In genomic region chr5:142618125-142618524, GRCh38 we compare ENCODE assay signal across 10 cellular contexts.
DNase-seq lines count a peak whose midpoint lies in the region; ATAC-seq and TF ChIP-seq lines count a peak whose summit lies in the region.
"Had no signal": no experiment of that assay in that cellular context is flagged by ENCODE, and none has a peak within 500 bp of the region (broad histone marks: within the 10 kb centered on the region; RNA-seq: fewer than 3 reads in every experiment).

No MANE protein-coding gene starts in this region.

- peak; percentile 63 for DNase-seq in stimulated activated CD4-positive, alpha-beta T cell treated with anti-CD3 and anti-CD28 coated beads, Interleukin-15, amount 100 ng/mL, for 24 hours
- no peak for DNase-seq in stimulated activated CD4-positive, alpha-beta T cell treated with anti-CD3 and anti-CD28 coated beads, Interleukin-12 subunit alpha, Interleukin-12 subunit beta, amount 100 ng/mL, for 4 hours
- peak; percentile 60 for DNase-seq in fibroblast of peridontal ligament (ENCODE audit: extremely low read depth)
- no peak for DNase-seq in NCI-H524 treated with DMSO at 0.1 percent for 48 hours (lab: John Stamatoyannopoulos, UW)
- DNase-seq in NCI-H2081 treated with DMSO at 0.1 percent for 48 hours (lab: John Stamatoyannopoulos, UW) = no peak
- DNase-seq in DMS114 treated with DMSO at 0.1 percent for 48 hours (lab: John Stamatoyannopoulos, UW; ENCODE audit: unreplicated experiment) = no peak
- no peak for DNase-seq in NCI-H748 treated with DMSO at 0.1 percent for 48 hours (lab: John Stamatoyannopoulos, UW)
- DNase-seq: Calu3, NCI-H1417 treated with DMSO at 0.1 percent for 48 hours had no signal

- peak; percentile 13; the same call in 1 of the 3 replicates for ATAC-seq in SK-N-SH treated with all-trans-retinoic acid at 6 μM for 48 hours

TF ChIP-seq in SK-N-SH treated with all-trans-retinoic acid at 6 μM for 48 hours, 23 proteins besides CTCF, POLR2A, EP300 and RAD21:
- TF ChIP-seq PATZ1 (CRISPR knock-in tag; IDR thresholded peaks at IDR 0.05; ENCODE audit: borderline replicate concordance) (no peak), ZNF565 (CRISPR knock-in tag; conservative IDR thresholded peaks at IDR 0.05; ENCODE audit: low read depth) (no peak), ESRRG (CRISPR knock-in tag; IDR thresholded peaks at IDR 0.05) (no peak), ZC3H10 (CRISPR knock-in tag; IDR thresholded peaks at IDR 0.05) (no peak), PPARA (CRISPR knock-in tag; IDR thresholded peaks at IDR 0.05; ENCODE audit: borderline replicate concordance) (no peak), TCF4 (CRISPR knock-in tag; IDR thresholded peaks at IDR 0.05; ENCODE audit: borderline replicate concordance) (no peak), ARNTL (CRISPR knock-in tag; IDR thresholded peaks at IDR 0.05; ENCODE audit: borderline replicate concordance, low read depth) (no peak), TSHZ2 (CRISPR knock-in tag; IDR thresholded peaks at IDR 0.05) (no peak), ZFP3 (CRISPR knock-in tag; IDR thresholded peaks at IDR 0.05) (no peak), CSDC2 (CRISPR knock-in tag; IDR thresholded peaks at IDR 0.05) (no peak), TOX (CRISPR knock-in tag; IDR thresholded peaks at IDR 0.05; ENCODE audit: borderline replicate concordance) (no peak), RARB (CRISPR knock-in tag; IDR thresholded peaks at IDR 0.05) (no peak), ISL1 (CRISPR knock-in tag; IDR thresholded peaks at IDR 0.05) (no peak)
- TF ChIP-seq, protein P1, sequence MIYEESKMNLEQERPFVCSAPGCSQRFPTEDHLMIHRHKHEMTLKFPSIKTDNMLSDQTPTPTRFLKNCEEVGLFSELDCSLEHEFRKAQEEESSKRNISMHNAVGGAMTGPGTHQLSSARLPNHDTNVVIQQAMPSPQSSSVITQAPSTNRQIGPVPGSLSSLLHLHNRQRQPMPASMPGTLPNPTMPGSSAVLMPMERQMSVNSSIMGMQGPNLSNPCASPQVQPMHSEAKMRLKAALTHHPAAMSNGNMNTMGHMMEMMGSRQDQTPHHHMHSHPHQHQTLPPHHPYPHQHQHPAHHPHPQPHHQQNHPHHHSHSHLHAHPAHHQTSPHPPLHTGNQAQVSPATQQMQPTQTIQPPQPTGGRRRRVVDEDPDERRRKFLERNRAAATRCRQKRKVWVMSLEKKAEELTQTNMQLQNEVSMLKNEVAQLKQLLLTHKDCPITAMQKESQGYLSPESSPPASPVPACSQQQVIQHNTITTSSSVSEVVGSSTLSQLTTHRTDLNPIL (CRISPR knock-in tag; IDR thresholded peaks at IDR 0.05; ENCODE audit: low read depth) = no peak
TF ChIP-seq in SK-N-SH treated with all-trans-retinoic acid at 6 μM for 48 hours: peak in this region for 0.

Comparison
In these comparisons a context has a peak if more than half of its experiments do, and no peak if none do; other contexts are left out.
1. DNase-seq: peak in stimulated activated CD4-positive, alpha-beta T cell treated with anti-CD3 and anti-CD28 coated beads, Interleukin-15, amount 100 ng/mL, for 24 hours (single experiment) and fibroblast of peridontal ligament (single experiment); none in stimulated activated CD4-positive, alpha-beta T cell treated with anti-CD3 and anti-CD28 coated beads, Interleukin-12 subunit alpha, Interleukin-12 subunit beta, amount 100 ng/mL, for 4 hours (single experiment), NCI-H524 treated with DMSO at 0.1 percent for 48 hours (single experiment), NCI-H2081 treated with DMSO at 0.1 percent for 48 hours (single experiment), DMS114 treated with DMSO at 0.1 percent for 48 hours (single experiment) and NCI-H748 treated with DMSO at 0.1 percent for 48 hours (single experiment).